8 cellular contexts compared by ENCODE assay signal in genomic region chr18:57446322-57446721, GRCh38. TPM values are rescaled to one million over a fixed set of nuclear protein-coding genes. Genes with fewer than 3 reads are reported as not detected.
A peak's percentile ranks its signal among the peaks of the same experiment; 100 is the strongest.
DNase-seq lines count a peak whose midpoint lies in the region; ATAC-seq and TF ChIP-seq lines count a peak whose summit lies in the region.

No MANE protein-coding gene starts in this region.

- DNase-seq in ELF-1 (ENCODE audit: low read depth, low spot score) (peak; percentile 62), IMR-90 (peak; percentile 4), posterior vena cava (ENCODE audit: low spot score) (no peak), globus pallidus (ENCODE audit: low spot score) (no peak)
- no peak for DNase-seq in activated CD8-positive, alpha-beta memory T cell treated with anti-CD3 and anti-CD28 coated beads, Interleukin-2, amount 50 U/mL, for 48 hours

- H3K27ac ChIP-seq in IMR-90 (ENCODE audit: insufficient read depth, low read length): no peak overlapping the region
- peak overlapping the region; percentile 89 for H3K27ac ChIP-seq in VCaP
- H3K27ac ChIP-seq in liver (ENCODE audit: low read depth in 1 of 2, low read length in 2 of 2): peak overlapping the region; percentile 78 to 95

- peak; percentile 39; the same call in 1 of the 2 replicates for TF ChIP-seq CTCF in IMR-90 (conservative IDR thresholded peaks at IDR 0.05; ENCODE audit: low read depth, low read length)
- peak; percentile 81 for TF ChIP-seq CTCF in VCaP (conservative IDR thresholded peaks at IDR 0.05)
- TF ChIP-seq CTCF in liver (IDR thresholded peaks at IDR 0.05; ENCODE audit: low read depth, low read length, missing input control): peak; percentile 30

- H2AFZ ChIP-seq in IMR-90 (replicated peaks; ENCODE audit: low read length, poor library complexity): no peak overlapping the region

- in situ Hi-C loops in IMR-90 (cut with MboI; ENCODE audit: low sequenced_read_pairs): loop anchor here (10.0 kb wide), 1 partner anchor 702 kb away; no protein-coding TSS in a partner anchor

- no peaks in the 10 kb centered on the region for H3K9me1 ChIP-seq in IMR-90 (ENCODE audit: insufficient read depth, low read length)

- H4K91ac ChIP-seq in IMR-90 (ENCODE audit: insufficient read depth, low read depth, low read length): no peak overlapping the region

- no peaks in the 10 kb centered on the region for H3K36me3 ChIP-seq in IMR-90 (ENCODE audit: control insufficient read depth, insufficient read depth, low read length)
- peaks cover 0 to 3% (median 0%) of the 10 kb centered on the region in 4 donors for H3K36me3 ChIP-seq in liver (ENCODE audit: control insufficient read depth in 4 of 4, insufficient read depth in 3 of 4, low read depth in 1 of 4, low read length in 3 of 4)

- dilution Hi-C loops in IMR-90 (cut with HindIII; ENCODE audit: low sequenced_read_pairs, unreplicated experiment): no loop called here

- no peaks in the 10 kb centered on the region for H4K20me1 ChIP-seq in IMR-90 (ENCODE audit: insufficient read depth, low read length)

- H3K4me3 ChIP-seq in IMR-90 (ENCODE audit: insufficient read depth, low read depth, low read length) (no peak overlapping the region), liver (ENCODE audit: low read depth in 1 of 3, low read length in 3 of 3) (peak overlapping the region in 1 of 3 donors; percentile 16)

- H3K4me1 ChIP-seq in IMR-90 (ENCODE audit: control insufficient read depth, insufficient read depth, low read length): no peaks in the 10 kb centered on the region
- H3K4me1 ChIP-seq in liver (ENCODE audit: control insufficient read depth in 4 of 4, insufficient read depth in 4 of 4, low read length in 3 of 4): peaks cover 15 to 60% (median 58%) of the 10 kb centered on the region in 4 donors

- intact Hi-C loops in IMR-90 (cut with micrococcal nuclease): loop anchor here (2.0 to 5.0 kb wide), 2 partner anchors 699 to 744 kb away; no protein-coding TSS in a partner anchor
- intact Hi-C loops in posterior vena cava (cut with DNase I): loop anchor here in 1 of 2 donors (10.0 kb wide), 1 partner anchor 58 kb away; no protein-coding TSS in a partner anchor

- no peak overlapping the region for H2AK5ac ChIP-seq in IMR-90 (ENCODE audit: low read depth, low read length)

- H3K23ac ChIP-seq in IMR-90 (ENCODE audit: low read depth, low read length): no peak overlapping the region

- CTCF ChIA-PET in IMR-90 (lab: Yijun Ruan, JAX): no interaction called here

- no peak overlapping the region for H3K18ac ChIP-seq in IMR-90 (ENCODE audit: low read depth, low read length)

- no peak overlapping the region for H2BK15ac ChIP-seq in IMR-90 (ENCODE audit: low read depth, low read length)

- H2AK9ac ChIP-seq in IMR-90 (replicated peaks; ENCODE audit: low read depth, low read length, poor library complexity): no peak overlapping the region

- H2BK5ac ChIP-seq in IMR-90 (ENCODE audit: low read depth, low read length, poor library complexity, severe bottlenecking): no peak overlapping the region

- 0% methylated on average over 1 of the region's 4 CpGs; no CpG with 5 or more reads in 1 of the 2 experiments for WGBS in IMR-90 (ENCODE audit: extremely low coverage in 2 of 2, insufficient read length in 1 of 2), 2 experiments
- WGBS in liver: 3% methylated on average over 4 of the region's 4 CpGs

- no peak overlapping the region for H4K5ac ChIP-seq in IMR-90 (ENCODE audit: low read depth, low read length)

- H4K8ac ChIP-seq in IMR-90 (ENCODE audit: low read depth in 2 of 2, low read length in 2 of 2): no peak overlapping the region

- no peak overlapping the region for H3K4me2 ChIP-seq in IMR-90 (ENCODE audit: low read depth, low read length)

- H3K9me3 ChIP-seq in IMR-90 (ENCODE audit: control insufficient read depth, insufficient read depth, low read length): no peaks in the 10 kb centered on the region; the same call in 1 of the 2 replicates
- no peaks in the 10 kb centered on the region for H3K9me3 ChIP-seq in liver (ENCODE audit: control insufficient read depth in 4 of 4, low read length in 3 of 4)

- H3K4ac ChIP-seq in IMR-90 (ENCODE audit: low read depth, low read length): no peak overlapping the region

- H3K27me3 ChIP-seq in IMR-90 (ENCODE audit: control insufficient read depth, insufficient read depth, low read length) (peaks cover 25% of the 10 kb centered on the region), liver (ENCODE audit: control insufficient read depth in 4 of 4, insufficient read depth in 4 of 4, low read length in 3 of 4) (no peaks in the 10 kb centered on the region)

- no peak overlapping the region for H3K56ac ChIP-seq in IMR-90 (ENCODE audit: extremely low read depth, insufficient read depth, low read length)

- POLR2A ChIA-PET in IMR-90 (lab: Charles Lee; ENCODE audit: unreplicated experiment): no interaction called here

- H3K14ac ChIP-seq in IMR-90 (replicated peaks; ENCODE audit: low read depth, low read length): no peak overlapping the region

- H2BK120ac ChIP-seq in IMR-90 (ENCODE audit: low read depth, low read length): no peak overlapping the region

- H3K9ac ChIP-seq in IMR-90 (ENCODE audit: low read depth, low read length) (no peak overlapping the region), liver (ENCODE audit: low read depth in 1 of 2, low read length in 2 of 2) (peak overlapping the region in 1 of 2 donors; percentile 42)

- TF ChIP-seq POLR2A in IMR-90 (IDR thresholded peaks at IDR 0.05; ENCODE audit: low read depth, low read length): no peak

- ATAC-seq in IMR-90 (ENCODE audit: low read depth): no peak
- no peak for ATAC-seq in GM21381 (IDR thresholded peaks at IDR 0.05; ENCODE audit: unreplicated experiment)

- H3K79me1 ChIP-seq in IMR-90 (ENCODE audit: low read depth in 1 of 2, low read length in 2 of 2): no peaks in the 10 kb centered on the region

- BruUV-seq in IMR-90 (replicated peaks; lab: Mats Ljungman, UMichigan): no TSS peak

- TF ChIP-seq RAD21 in IMR-90 (IDR thresholded peaks at IDR 0.05; ENCODE audit: low read length) (peak; percentile 57), liver (IDR thresholded peaks at IDR 0.05) (peak; percentile 54 to 66)

- H2BK20ac ChIP-seq in IMR-90 (ENCODE audit: low read depth, low read length): no peak overlapping the region

TF ChIP-seq in IMR-90, 13 proteins besides CTCF, POLR2A, EP300 and RAD21:
- TF ChIP-seq FOS (IDR thresholded peaks at IDR 0.05; ENCODE audit: low read depth, low read length) (no peak), SMC3 (IDR thresholded peaks at IDR 0.05; ENCODE audit: low read depth, low read length) (peak; percentile 42; the same call in 1 of the 2 replicates)

TF ChIP-seq in liver, 16 proteins besides CTCF, POLR2A, EP300 and RAD21:
- no peak for TF ChIP-seq YY1 (IDR thresholded peaks at IDR 0.05)
- TF ChIP-seq, protein P1, sequence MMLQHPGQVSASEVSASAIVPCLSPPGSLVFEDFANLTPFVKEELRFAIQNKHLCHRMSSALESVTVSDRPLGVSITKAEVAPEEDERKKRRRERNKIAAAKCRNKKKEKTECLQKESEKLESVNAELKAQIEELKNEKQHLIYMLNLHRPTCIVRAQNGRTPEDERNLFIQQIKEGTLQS (IDR thresholded peaks at IDR 0.05): peak; percentile 3
- no peak for TF ChIP-seq FOXA1 (IDR thresholded peaks at IDR 0.05)

RNA-seq across cellular contexts. Expression of gene ONECUT2, which starts 11.1 kb away (rescaled TPM):
- total RNA-seq in IMR-90 (2012; rRNA removed) (under 0.01 TPM in 2 replicates), liver (1 to 10 TPM; 5.4 to 5.7 TPM), posterior vena cava (under 1 TPM; 0.05 TPM)
- polyA plus RNA-seq in IMR-90 (2012; rRNA removed) (0.01 and 0.02 TPM in 2 replicates), liver (1 to 10 TPM; 1.8 to 3.8 TPM)
- polyA plus RNA-seq in IMR-90 (2012; cell fraction: cytosol; rRNA removed): not detected in 2 replicates
- polyA plus RNA-seq in IMR-90 (2012; cell fraction: nucleus; rRNA removed; ENCODE audit: low replicate concordance): 0.01 TPM in 2 replicates

Comparison
In these comparisons a context has a peak if more than half of its experiments do, and no peak if none do; other contexts are left out.
1. DNase-seq: peak in ELF-1 (single experiment) and IMR-90 (single experiment); none in posterior vena cava (single experiment), globus pallidus (single experiment) and activated CD8-positive, alpha-beta memory T cell treated with anti-CD3 and anti-CD28 coated beads, Interleukin-2, amount 50 U/mL, for 48 hours (single experiment).
2. CTCF ChIP-seq: peak in every context shown above with its lines; median percentile 81 in VCaP; 39 in IMR-90; 30 in liver.